ENCODE assay signal across 13 cellular contexts in genomic region chr10:124231188-124232135, GRCh38.
DNase-seq lines count a peak whose midpoint lies in the region; ATAC-seq lines count a peak whose summit lies in the region.
"Had no signal": no experiment of that assay in that cellular context is flagged by ENCODE, and none has a peak within 500 bp of the region (broad histone marks: within the 10 kb centered on the region; RNA-seq: fewer than 3 reads in every experiment).

No MANE protein-coding gene starts in this region.

- DNase-seq in T-helper 22 cell (ENCODE audit: low read depth) (peak; percentile 25), occipital lobe (lab: John Stamatoyannopoulos, UW) (no peak), Right ventricle myocardium superior (no peak), glomerular visceral epithelial cell (ENCODE audit: extremely low spot score) (no peak), pons (ENCODE audit: low spot score) (no peak)
- peak; percentile 48 to 65 (median 59) for DNase-seq in effector memory CD8-positive, alpha-beta T cell
- DNase-seq: anterior cingulate cortex, NCI-H1417, SJCRH30 had no signal

- H3K4me2 ChIP-seq in BLaER1, result peak overlapping the region; percentile 76

- no peak overlapping the region for H3K9ac ChIP-seq in BLaER1

- peak overlapping the region; percentile 48 to 61 for H3K4me3 Mint-ChIP-seq in effector memory CD8-positive, alpha-beta T cell

- peaks cover 56% of the 10 kb centered on the region for H3K36me3 Mint-ChIP-seq in effector memory CD8-positive, alpha-beta T cell (ENCODE audit: insufficient read depth)

- peak overlapping the region; percentile 92 to 94 for H3K27ac Mint-ChIP-seq in effector memory CD8-positive, alpha-beta T cell

- peaks cover 37% of the 10 kb centered on the region for H3K4me1 ChIP-seq in BLaER1
- H3K4me1 ChIP-seq: Caco-2, SJCRH30 had no signal

- peaks cover 0 to 15% of the 10 kb centered on the region in 2 donors for H3K27me3 Mint-ChIP-seq in effector memory CD8-positive, alpha-beta T cell

- H3K36me3 ChIP-seq in BLaER1, result no peaks in the 10 kb centered on the region
- H3K36me3 ChIP-seq: SJCRH30 had no signal

- peaks cover 6 to 13% of the 10 kb centered on the region in 2 donors for H3K9me3 Mint-ChIP-seq in effector memory CD8-positive, alpha-beta T cell

- no peaks in the 10 kb centered on the region for H3K27me3 ChIP-seq in BLaER1
- H3K27me3 ChIP-seq: SJCRH30 had no signal

- intact Hi-C loops in Right ventricle myocardium superior (cut with DNase I), result no loop called here

- no peak overlapping the region for H3K4me3 ChIP-seq in BLaER1
- H3K4me3 ChIP-seq: lung, SJCRH30 had no signal

- no peaks in the 10 kb centered on the region for H4K20me1 ChIP-seq in BLaER1

- ATAC-seq in GM21723 (IDR thresholded peaks at IDR 0.05; ENCODE audit: unreplicated experiment) (peak; percentile 50), Right ventricle myocardium superior (ENCODE audit: poor library complexity) (no peak)
- ATAC-seq in effector memory CD8-positive, alpha-beta T cell (replicated peaks), result peak; percentile 75

- peaks cover 0 to 5% of the 10 kb centered on the region in 2 donors for H3K4me1 Mint-ChIP-seq in effector memory CD8-positive, alpha-beta T cell (ENCODE audit: low read depth in 2 of 2)

- H3K9me3 ChIP-seq in BLaER1, result no peaks in the 10 kb centered on the region
- H3K9me3 ChIP-seq: Caco-2, SJCRH30 had no signal

- H3K27ac ChIP-seq in BLaER1, result no peak overlapping the region
- H3K27ac ChIP-seq: SJCRH30 had no signal

Comparison
In these comparisons a context has a peak if more than half of its experiments do, and no peak if none do; other contexts are left out.
1. DNase-seq: peak in T-helper 22 cell (single experiment) and effector memory CD8-positive, alpha-beta T cell (3 of 3); none in occipital lobe (single experiment), Right ventricle myocardium superior (single experiment), glomerular visceral epithelial cell (single experiment) and pons (single experiment).